In genomic region chrX:11733614-11734013, GRCh38 we compare ENCODE assay signal across 25 cellular contexts. TPM values are rescaled to one million over a fixed set of nuclear protein-coding genes. Genes with fewer than 3 reads are reported as not detected.
DNase-seq lines count a peak whose midpoint lies in the region; ATAC-seq, FAIRE-seq and TF ChIP-seq lines count a peak whose summit lies in the region.
"Had no signal": no experiment of that assay in that cellular context is flagged by ENCODE, and none has a peak within 500 bp of the region (broad histone marks: within the 10 kb centered on the region; RNA-seq: fewer than 3 reads in every experiment).

No MANE protein-coding gene starts in this region.

- H3K27ac Mint-ChIP-seq in activated T-helper 2 cell treated with anti-CD3 and anti-CD28 coated beads, Interferon-gamma antibody, Interleukin-2, Interleukin-4, amounts not matched to agents 10 μg/mL and 5 μg/mL and 100 μg/mL, durations not matched to agents 14 hours and 24 hours and 36 hours: no peak overlapping the region
- H3K27ac Mint-ChIP-seq: activated T-cell treated with anti-CD3 and anti-CD28 coated beads, Interleukin-2, amount 50 U/mL, for 24 hours; CD4-positive, CD25-positive, alpha-beta regulatory T cell; dendritic cell treated with granulocyte-macrophage colony-stimulating factor and Interleukin-4, amounts not matched to agents 40 ng/mL and 50 ng/mL, for 4 days; memory B cell; naive B cell had no signal

- no peaks in the 10 kb centered on the region for H3K9me3 ChIP-seq in kidney (ENCODE audit: control insufficient read depth in 1 of 2, low read length in 2 of 2)
- H3K9me3 ChIP-seq: ovary, right lobe of liver, tibial nerve had no signal

- H3K27me3 Mint-ChIP-seq in activated T-helper 2 cell treated with anti-CD3 and anti-CD28 coated beads, Interferon-gamma antibody, Interleukin-2, Interleukin-4, amounts not matched to agents 10 μg/mL and 5 μg/mL and 100 μg/mL, durations not matched to agents 14 hours and 24 hours and 36 hours (ENCODE audit: low read depth): peaks cover 30% of the 10 kb centered on the region

- H3K36me3 ChIP-seq in kidney (ENCODE audit: control insufficient read depth in 1 of 2, insufficient read depth in 2 of 2, low read length in 2 of 2): no peaks in the 10 kb centered on the region
- H3K36me3 ChIP-seq: ovary, right lobe of liver, tibial nerve had no signal

- H3K4me1 Mint-ChIP-seq in activated T-helper 2 cell treated with anti-CD3 and anti-CD28 coated beads, Interferon-gamma antibody, Interleukin-2, Interleukin-4, amounts not matched to agents 10 μg/mL and 5 μg/mL and 100 μg/mL, durations not matched to agents 14 hours and 24 hours and 36 hours (ENCODE audit: low read depth): no peaks in the 10 kb centered on the region
- H3K4me1 Mint-ChIP-seq: CD4-positive, CD25-positive, alpha-beta regulatory T cell; memory B cell; naive B cell had no signal

- H3K4me3 ChIP-seq in kidney (ENCODE audit: low read length in 2 of 2): no peak overlapping the region
- H3K4me3 ChIP-seq: ovary, right lobe of liver, tibial nerve had no signal

- DNase-seq in GM19239 (ENCODE audit: insufficient read length, low spot score) (no peak), kidney (no peak), NCI-H2196 treated with DMSO at 0.1 percent for 48 hours (lab: John Stamatoyannopoulos, UW; ENCODE audit: unreplicated experiment) (no peak), OCI-M2 (lab: John Stamatoyannopoulos, UW; ENCODE audit: unreplicated experiment) (no peak)
- DNase-seq in activated T-helper 2 cell treated with anti-CD3 and anti-CD28 coated beads, Interferon-gamma antibody, Interleukin-2, Interleukin-4, amounts not matched to agents 10 μg/mL and 5 μg/mL and 100 μg/mL, durations not matched to agents 14 hours and 24 hours and 36 hours (ENCODE audit: low spot score): no peak
- DNase-seq: ACHN; activated CD4-positive, alpha-beta T cell treated with anti-CD3 and anti-CD28 coated beads, Interleukin-2, amount 50 U/mL, for 48 hours; activated T-cell treated with anti-CD3 and anti-CD28 coated beads, Interleukin-2, amount 50 U/mL, for 24 hours; CD4-positive, CD25-positive, alpha-beta regulatory T cell; DMS153; hypothalamus; naive B cell; NCI-H187; NCI-H345; ovary; right lobe of liver; stimulated activated naive CD4-positive, alpha-beta T cell had no signal

- H3K36me3 Mint-ChIP-seq in activated T-helper 2 cell treated with anti-CD3 and anti-CD28 coated beads, Interferon-gamma antibody, Interleukin-2, Interleukin-4, amounts not matched to agents 10 μg/mL and 5 μg/mL and 100 μg/mL, durations not matched to agents 14 hours and 24 hours and 36 hours (ENCODE audit: low read depth): no peaks in the 10 kb centered on the region
- H3K36me3 Mint-ChIP-seq: CD4-positive, CD25-positive, alpha-beta regulatory T cell; memory B cell; naive B cell had no signal

- intact Hi-C loops in kidney (cut with DNase I): no loop called here
- intact Hi-C loops in activated T-helper 2 cell treated with anti-CD3 and anti-CD28 coated beads, Interferon-gamma antibody, Interleukin-2, Interleukin-4, amounts not matched to agents 10 μg/mL and 5 μg/mL and 100 μg/mL, durations not matched to agents 14 hours and 24 hours and 36 hours (cut with micrococcal nuclease): no loop called here

- H3K9ac ChIP-seq in kidney (ENCODE audit: low read length in 2 of 2): no peak overlapping the region

- no peak for TF ChIP-seq CTCF in kidney (IDR thresholded peaks at IDR 0.05; ENCODE audit: borderline replicate concordance, extremely low read depth, insufficient read depth)

- ATAC-seq in GM18502 (IDR thresholded peaks at IDR 0.05; ENCODE audit: poor library complexity, unreplicated experiment) (peak; percentile 55), HG02763 (IDR thresholded peaks at IDR 0.05; ENCODE audit: unreplicated experiment) (peak; percentile 44), HG03442 (IDR thresholded peaks at IDR 0.05; ENCODE audit: unreplicated experiment) (peak; percentile 67)
- ATAC-seq: right lobe of liver had no signal

- H3K27ac ChIP-seq in kidney (ENCODE audit: low read depth in 2 of 2, low read length in 2 of 2): no peak overlapping the region
- H3K27ac ChIP-seq: ovary, right lobe of liver, tibial nerve, VCaP had no signal

- no peaks in the 10 kb centered on the region for H3K9me3 Mint-ChIP-seq in activated T-helper 2 cell treated with anti-CD3 and anti-CD28 coated beads, Interferon-gamma antibody, Interleukin-2, Interleukin-4, amounts not matched to agents 10 μg/mL and 5 μg/mL and 100 μg/mL, durations not matched to agents 14 hours and 24 hours and 36 hours
- H3K9me3 Mint-ChIP-seq: activated T-cell treated with anti-CD3 and anti-CD28 coated beads, Interleukin-2, amount 50 U/mL, for 24 hours; dendritic cell treated with granulocyte-macrophage colony-stimulating factor and Interleukin-4, amounts not matched to agents 40 ng/mL and 50 ng/mL, for 4 days; memory B cell had no signal

- H3K4me1 ChIP-seq in kidney (ENCODE audit: control insufficient read depth in 1 of 2, insufficient read depth in 1 of 2, low read depth in 1 of 2, low read length in 2 of 2): no peaks in the 10 kb centered on the region
- H3K4me1 ChIP-seq: right lobe of liver, tibial nerve had no signal

- FAIRE-seq in GM19239 (lab: Jason Lieb, UNC) (peak; percentile 90), kidney (lab: Jason Lieb, UNC) (no peak)
- FAIRE-seq: endothelial cell of umbilical vein had no signal

- no peak overlapping the region for H3K4me3 Mint-ChIP-seq in activated T-helper 2 cell treated with anti-CD3 and anti-CD28 coated beads, Interferon-gamma antibody, Interleukin-2, Interleukin-4, amounts not matched to agents 10 μg/mL and 5 μg/mL and 100 μg/mL, durations not matched to agents 14 hours and 24 hours and 36 hours (ENCODE audit: low read depth)
- H3K4me3 Mint-ChIP-seq: activated T-cell treated with anti-CD3 and anti-CD28 coated beads, Interleukin-2, amount 50 U/mL, for 24 hours; CD4-positive, CD25-positive, alpha-beta regulatory T cell; dendritic cell treated with granulocyte-macrophage colony-stimulating factor and Interleukin-4, amounts not matched to agents 40 ng/mL and 50 ng/mL, for 4 days; memory B cell; naive B cell had no signal

RNA-seq across cellular contexts. Expression of gene MSL3, which starts 24.4 kb away (rescaled TPM):
- total RNA-seq in kidney: 27.1 TPM
- polyA plus RNA-seq in kidney (ENCODE audit: insufficient read depth, low read depth, low replicate concordance): 16.3 TPM
- 32.5 and 37.6 TPM in 2 replicates for total RNA-seq in activated T-helper 2 cell treated with anti-CD3 and anti-CD28 coated beads, Interferon-gamma antibody, Interleukin-2, Interleukin-4, amounts not matched to agents 10 μg/mL and 5 μg/mL and 100 μg/mL, durations not matched to agents 14 hours and 24 hours and 36 hours
